20 cellular contexts compared by ENCODE assay signal in the genomic region with DNA sequence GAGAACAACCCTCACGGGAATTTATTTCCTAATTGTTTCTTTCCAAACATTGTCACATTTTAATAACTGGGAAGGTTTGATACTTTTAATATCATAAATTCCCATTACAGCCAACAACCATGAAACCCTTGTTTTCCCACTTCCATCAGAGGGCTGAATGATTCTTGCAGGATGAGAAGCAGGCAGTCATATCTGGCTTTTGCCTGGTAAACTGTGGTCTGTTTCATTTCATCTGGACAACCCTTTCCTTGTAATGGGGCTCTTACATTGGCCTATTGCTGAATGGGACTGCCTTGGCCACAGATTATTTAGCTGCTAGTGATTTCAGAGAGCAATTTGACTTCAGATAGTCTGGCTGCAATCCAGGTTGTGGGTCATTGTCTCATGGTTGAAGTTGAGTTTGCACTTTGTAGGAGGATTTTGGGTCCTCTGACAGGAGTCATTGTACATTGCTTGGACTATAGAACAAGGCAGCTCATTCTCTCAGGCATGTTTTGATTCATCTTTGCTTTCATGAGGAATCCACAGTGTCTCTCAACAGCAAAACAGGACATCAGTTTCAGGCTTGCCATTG.
"Had no signal": no experiment of that assay in that cellular context is flagged by ENCODE, and none has a peak within 500 bp of the region (broad histone marks: within the 10 kb centered on the region; RNA-seq: fewer than 3 reads in every experiment).

No MANE protein-coding gene starts in this region.

- H3K27ac Mint-ChIP-seq: effector memory CD8-positive, alpha-beta T cell; natural killer cell; stimulated activated memory B cell treated with anti-CD40 and anti-IgM and Interleukin-4, amounts not matched to agents 10 μg/mL and 1 μg/mL and 100 μg/mL, for 72 hours had no signal

- DNase-seq: effector memory CD8-positive, alpha-beta T cell; erythroblast; esophagus squamous epithelium; left cardiac atrium; left lung; mesendoderm; natural killer cell; pancreas; right cardiac atrium; sigmoid colon; stimulated activated CD4-positive, alpha-beta T cell treated with anti-CD3 and anti-CD28 coated beads, Interleukin-2, amount 100 ng/mL, for 24 hours; stimulated activated CD4-positive, alpha-beta T cell treated with anti-CD3 and anti-CD28 coated beads, Interleukin-4, amount 100 ng/mL, for 24 hours; stimulated activated naive CD8-positive, alpha-beta T cell treated with anti-CD3 and anti-CD28 coated beads, Interleukin-15, Interleukin-2, amounts not matched to agents 100 U/mL and 50 U/mL, for 24 hours; transverse colon; upper lobe of right lung; uterus had no signal

- H3K4me3 Mint-ChIP-seq: effector memory CD8-positive, alpha-beta T cell; natural killer cell; stimulated activated memory B cell treated with anti-CD40 and anti-IgM and Interleukin-4, amounts not matched to agents 10 μg/mL and 1 μg/mL and 100 μg/mL, for 72 hours had no signal

- H3K36me3 Mint-ChIP-seq: natural killer cell; stimulated activated memory B cell treated with anti-CD40 and anti-IgM and Interleukin-4, amounts not matched to agents 10 μg/mL and 1 μg/mL and 100 μg/mL, for 72 hours had no signal

- H3K27me3 Mint-ChIP-seq: effector memory CD8-positive, alpha-beta T cell; stimulated activated memory B cell treated with anti-CD40 and anti-IgM and Interleukin-4, amounts not matched to agents 10 μg/mL and 1 μg/mL and 100 μg/mL, for 72 hours had no signal

- H3K27ac ChIP-seq: coronary artery, esophagus squamous epithelium, left lung, pancreas, prostate gland, sigmoid colon, suprapubic skin, transverse colon, upper lobe of right lung, uterus had no signal

- H3K9me3 Mint-ChIP-seq: natural killer cell; stimulated activated memory B cell treated with anti-CD40 and anti-IgM and Interleukin-4, amounts not matched to agents 10 μg/mL and 1 μg/mL and 100 μg/mL, for 72 hours had no signal

- H3K4me1 Mint-ChIP-seq: natural killer cell; stimulated activated memory B cell treated with anti-CD40 and anti-IgM and Interleukin-4, amounts not matched to agents 10 μg/mL and 1 μg/mL and 100 μg/mL, for 72 hours had no signal
